Comparison of ENCODE assay signal across 24 cellular contexts in the genomic region with DNA sequence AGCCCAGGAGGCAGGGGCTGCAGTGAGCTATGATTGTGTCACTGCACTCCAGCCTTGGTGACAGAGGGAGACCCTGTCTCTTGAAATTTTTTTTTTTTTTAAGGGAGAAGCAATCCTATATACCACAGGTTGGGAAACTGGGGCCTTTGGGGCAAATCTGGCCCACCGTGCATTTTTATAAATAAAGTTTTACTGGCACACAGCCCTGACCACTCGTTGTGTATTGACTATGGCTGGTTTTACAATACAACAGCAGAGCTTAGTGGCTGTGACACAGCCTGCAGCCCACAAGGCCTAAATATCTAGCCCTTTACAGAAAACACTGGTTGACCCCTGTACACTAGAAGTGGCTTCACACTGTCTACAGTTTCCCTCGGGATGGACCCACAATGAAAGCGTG. TPM values are rescaled to one million over a fixed set of nuclear protein-coding genes. Genes with fewer than 3 reads are reported as not detected.
A peak's percentile ranks its signal among the peaks of the same experiment; 100 is the strongest.
DNase-seq lines count a peak whose midpoint lies in the region; ATAC-seq, FAIRE-seq and TF ChIP-seq lines count a peak whose summit lies in the region.
"Had no signal": no experiment of that assay in that cellular context is flagged by ENCODE, and none has a peak within 500 bp of the region (broad histone marks: within the 10 kb centered on the region; RNA-seq: fewer than 3 reads in every experiment).

No MANE protein-coding gene starts in this region.

- H3K4me1 Mint-ChIP-seq in activated CD4-positive, alpha-beta memory T cell treated with anti-CD3 and anti-CD28 coated beads for 36 hours (ENCODE audit: low read depth): peaks cover 32% of the 10 kb centered on the region
- H3K4me1 Mint-ChIP-seq in endodermal cell: peaks cover 6% of the 10 kb centered on the region

- H3K27ac ChIP-seq in HepG2 (ENCODE audit: extremely low read length, insufficient read depth, low read length) (no peak overlapping the region), right lobe of liver (no peak overlapping the region), endodermal cell (ENCODE audit: low read depth, low read length) (no peak overlapping the region), urinary bladder (ENCODE audit: low read depth) (peak overlapping the region; percentile 57), small intestine (ENCODE audit: low read depth in 1 of 2, low read length in 1 of 2) (no peak overlapping the region)
- H3K27ac ChIP-seq: esophagus squamous epithelium, GM23248, SJSA1, thoracic aorta had no signal

- DNase-seq in HepG2 (ENCODE audit: low spot score): no peak
- no peak for DNase-seq in right lobe of liver
- no peak for DNase-seq in activated CD4-positive, alpha-beta memory T cell treated with anti-CD3 and anti-CD28 coated beads for 36 hours
- DNase-seq in endodermal cell: no peak
- DNase-seq in small intestine: no peak
- no peak for DNase-seq in D721Med (ENCODE audit: insufficient read length, low spot score)
- no peak for DNase-seq in 8988T
- DNase-seq: activated CD4-positive, alpha-beta T cell treated with anti-CD3 and anti-CD28 coated beads for 1 hour; activated T-cell treated with anti-CD3 and anti-CD28 coated beads, Interleukin-2, amount 50 U/mL, for 4 hours; anterior cingulate cortex; Calu3; cerebellar nuclear complex; effector CD4-positive, alpha-beta T cell; esophagus squamous epithelium; GM23248; Karpas-422; midbrain; NCI-H1092; NCI-H2029 treated with DMSO at 0.1 percent for 48 hours; NCI-H446; Peyer's patch had no signal

- no peak overlapping the region for H3K4me2 ChIP-seq in HepG2 (ENCODE audit: low read depth, low read length)

- H3K79me2 ChIP-seq in HepG2 (ENCODE audit: insufficient read depth, low read length): no peaks in the 10 kb centered on the region

- no peak overlapping the region for H3K4me3 Mint-ChIP-seq in activated CD4-positive, alpha-beta memory T cell treated with anti-CD3 and anti-CD28 coated beads for 36 hours
- no peak overlapping the region for H3K4me3 Mint-ChIP-seq in endodermal cell
- H3K4me3 Mint-ChIP-seq: activated T-cell treated with anti-CD3 and anti-CD28 coated beads, Interleukin-2, amount 50 U/mL, for 4 hours had no signal

- intact Hi-C loops in HepG2 (cut with micrococcal nuclease; ENCODE audit: unreplicated experiment) (no loop called here), right lobe of liver (cut with DNase I) (no loop called here)
- intact Hi-C loops in activated CD4-positive, alpha-beta memory T cell treated with anti-CD3 and anti-CD28 coated beads for 36 hours (cut with micrococcal nuclease): loop anchor here (5.0 kb wide), 1 partner anchor 36 kb away; no protein-coding TSS in a partner anchor

- peak overlapping the region; percentile 64 for H3K27ac Mint-ChIP-seq in activated CD4-positive, alpha-beta memory T cell treated with anti-CD3 and anti-CD28 coated beads for 36 hours
- peak overlapping the region; percentile 75 for H3K27ac Mint-ChIP-seq in endodermal cell

- H3K9ac ChIP-seq in HepG2 (ENCODE audit: insufficient read depth, low read depth, low read length): no peak overlapping the region
- H3K9ac ChIP-seq in endodermal cell (ENCODE audit: extremely low read depth, low read length, poor library complexity, severe bottlenecking): no peak overlapping the region
- H3K9ac ChIP-seq: GM23248 had no signal

- FAIRE-seq in HepG2 (lab: Jason Lieb, UNC) (no peak), small intestine (lab: Jason Lieb, UNC) (no peak), D721Med (lab: Jason Lieb, UNC) (no peak)

- H3K36me3 ChIP-seq in HepG2 (replicated peaks in 1 of 2; ENCODE audit: control insufficient read depth in 1 of 2, insufficient read depth in 2 of 2, low read length in 2 of 2) (no peaks in the 10 kb centered on the region), right lobe of liver (no peaks in the 10 kb centered on the region), endodermal cell (ENCODE audit: control insufficient read depth, insufficient read depth, low read length) (no peaks in the 10 kb centered on the region), urinary bladder (ENCODE audit: insufficient read depth) (peaks cover 2% of the 10 kb centered on the region), small intestine (ENCODE audit: control insufficient read depth in 2 of 2, insufficient read depth in 2 of 2, low read length in 2 of 2) (no peaks in the 10 kb centered on the region)
- H3K36me3 ChIP-seq: SJSA1 had no signal

- H3K4me3 ChIP-seq in HepG2 (replicated peaks in 1 of 3; ENCODE audit: insufficient read depth in 1 of 3, low read depth in 2 of 3, low read length in 3 of 3) (no peak overlapping the region), right lobe of liver (no peak overlapping the region), endodermal cell (ENCODE audit: low read length) (no peak overlapping the region), urinary bladder (ENCODE audit: low read depth, low read length) (no peak overlapping the region), small intestine (ENCODE audit: low read depth in 1 of 2, low read length in 2 of 2) (no peak overlapping the region)
- H3K4me3 ChIP-seq: esophagus squamous epithelium, GM23248, Peyer's patch, SJSA1, thoracic aorta had no signal

- TF ChIP-seq RAD21 in HepG2 (CRISPR knock-in tag; IDR thresholded peaks at IDR 0.05): no peak

- in situ Hi-C loops in HepG2 (cut with HindIII; ENCODE audit: extremely low pct_ligation_motif_present, low pct_unique_long_range_greater_than_20kb): no loop called here

- no peaks in the 10 kb centered on the region for H3K9me3 ChIP-seq in HepG2 (ENCODE audit: low read length)
- no peaks in the 10 kb centered on the region for H3K9me3 ChIP-seq in right lobe of liver
- H3K9me3 ChIP-seq in endodermal cell (ENCODE audit: control insufficient read depth, low read length): no peaks in the 10 kb centered on the region
- no peaks in the 10 kb centered on the region for H3K9me3 ChIP-seq in small intestine (ENCODE audit: control insufficient read depth, low read depth)
- H3K9me3 ChIP-seq: esophagus squamous epithelium, Peyer's patch, SJSA1, thoracic aorta had no signal

- H3K4me1 ChIP-seq in HepG2 (ENCODE audit: insufficient read depth, low read length) (peaks cover 19% of the 10 kb centered on the region; the same call in 1 of the 2 replicates), right lobe of liver (no peaks in the 10 kb centered on the region), endodermal cell (ENCODE audit: control insufficient read depth, insufficient read depth, low read length) (no peaks in the 10 kb centered on the region), urinary bladder (ENCODE audit: insufficient read depth) (no peaks in the 10 kb centered on the region), small intestine (ENCODE audit: control insufficient read depth in 2 of 2, insufficient read depth in 1 of 2, low read depth in 1 of 2, low read length in 1 of 2) (no peaks in the 10 kb centered on the region)

- no peak for TF ChIP-seq EP300 in HepG2 (IDR thresholded peaks at IDR 0.05; ENCODE audit: low read depth in 2 of 2, low read length in 2 of 2)
- TF ChIP-seq EP300 in HepG2 (CRISPR knock-in tag; IDR thresholded peaks at IDR 0.05; ENCODE audit: borderline replicate concordance): no peak

- no peak overlapping the region for H2AFZ ChIP-seq in HepG2 (ENCODE audit: low read length)
- H2AFZ ChIP-seq: GM23248 had no signal

- BruUV-seq in HepG2 (replicated peaks; lab: Mats Ljungman, UMichigan): no TSS peak

- 50% methylated on average over 4 of the region's 4 CpGs for WGBS in HepG2 (ENCODE audit: low lambda C conversion rate)
- WGBS in right lobe of liver (ENCODE audit: insufficient coverage, low coverage, low lambda C conversion rate, missing lambda C conversion rate): 100% methylated on average over 4 of the region's 4 CpGs
- WGBS in endodermal cell (ENCODE audit: insufficient coverage in 1 of 2, insufficient read length in 1 of 2), 2 experiments: 92 to 97% methylated on average over 4 of the region's 4 CpGs
- 82% methylated on average over 4 of the region's 4 CpGs for WGBS in urinary bladder
- 89 to 90% (median 89%) methylated on average over 4 of the region's 4 CpGs for WGBS in small intestine, 3 donors

- no peaks in the 10 kb centered on the region for H3K9me3 Mint-ChIP-seq in activated CD4-positive, alpha-beta memory T cell treated with anti-CD3 and anti-CD28 coated beads for 36 hours
- no peaks in the 10 kb centered on the region for H3K9me3 Mint-ChIP-seq in endodermal cell
- H3K9me3 Mint-ChIP-seq: activated T-cell treated with anti-CD3 and anti-CD28 coated beads, Interleukin-2, amount 50 U/mL, for 4 hours had no signal

- H3K27me3 ChIP-seq in HepG2 (ENCODE audit: control insufficient read depth in 1 of 2, insufficient read depth in 2 of 2, low read length in 2 of 2) (peaks cover 0 to 8% of the 10 kb centered on the region in 2 experiments; a peak in 1 of 5 replicates), right lobe of liver (no peaks in the 10 kb centered on the region), endodermal cell (ENCODE audit: control insufficient read depth, insufficient read depth, low read length, poor library complexity, severe bottlenecking) (no peaks in the 10 kb centered on the region), small intestine (ENCODE audit: control insufficient read depth in 2 of 2, insufficient read depth in 2 of 2, low read length in 2 of 2) (no peaks in the 10 kb centered on the region)
- H3K27me3 ChIP-seq: esophagus squamous epithelium, Peyer's patch, SJSA1 had no signal

- TF ChIP-seq CTCF in HepG2 (CRISPR knock-in tag; IDR thresholded peaks at IDR 0.05) (no peak), right lobe of liver (IDR thresholded peaks at IDR 0.05) (no peak), endodermal cell (conservative IDR thresholded peaks at IDR 0.05) (no peak), D721Med (IDR thresholded peaks at IDR 0.05; ENCODE audit: insufficient read depth, missing control alignments) (no peak)

- no peak for ATAC-seq in HepG2
- no peak for ATAC-seq in right lobe of liver
- ATAC-seq: activated T-cell treated with anti-CD3 and anti-CD28 coated beads, Interleukin-2, amount 50 U/mL, for 4 hours had no signal

- TF ChIP-seq POLR2A in HepG2 (IDR thresholded peaks at IDR 0.05; ENCODE audit: insufficient read depth in 1 of 2, low read depth in 2 of 2, low read length in 2 of 2) (no peak), right lobe of liver (IDR thresholded peaks at IDR 0.05) (no peak)

- no peaks in the 10 kb centered on the region for H4K20me1 ChIP-seq in HepG2 (ENCODE audit: insufficient read depth, low read length)

- POLR2A ChIA-PET in HepG2 (lab: Yijun Ruan, JAX): no interaction called here
- POLR2A ChIA-PET in activated CD4-positive, alpha-beta memory T cell treated with anti-CD3 and anti-CD28 coated beads for 36 hours (lab: Charles Lee): interaction anchor here (0.6 kb wide), 1 partner anchor 59 kb away, joined by 3 read pairs; no protein-coding TSS in a partner anchor

- CTCF ChIA-PET in HepG2 (lab: Yijun Ruan, JAX; ENCODE audit: low intra/inter-chr PET ratio, low total read pairs): no interaction called here
- CTCF ChIA-PET in activated CD4-positive, alpha-beta memory T cell treated with anti-CD3 and anti-CD28 coated beads for 36 hours (lab: Charles Lee): interaction anchor here (1.9 kb wide), 1 partner anchor 172 kb away, joined by 12 read pairs; no protein-coding TSS in a partner anchor

- H3K27me3 Mint-ChIP-seq in activated CD4-positive, alpha-beta memory T cell treated with anti-CD3 and anti-CD28 coated beads for 36 hours: no peaks in the 10 kb centered on the region
- no peaks in the 10 kb centered on the region for H3K27me3 Mint-ChIP-seq in endodermal cell (ENCODE audit: insufficient read depth)

- H3K36me3 Mint-ChIP-seq in activated CD4-positive, alpha-beta memory T cell treated with anti-CD3 and anti-CD28 coated beads for 36 hours: peaks cover 33% of the 10 kb centered on the region
- peaks cover 25% of the 10 kb centered on the region for H3K36me3 Mint-ChIP-seq in endodermal cell (ENCODE audit: low read depth)

RNA-seq across cellular contexts. Expression of a gene that starts 58.0 kb away (rescaled TPM):
- total RNA-seq in HepG2 (2016; rRNA removed; fragmentation: Illumina TruSeq; extraction: Trizol): 32.4 and 32.9 TPM in 2 replicates
- 14.6 and 17.7 TPM in 2 replicates for total RNA-seq in HepG2 (2016; cell fraction: cytosol; rRNA removed; fragmentation: Illumina TruSeq; extraction: Trizol; ENCODE audit: low read depth)
- total RNA-seq in HepG2 (2016; cell fraction: insoluble cytoplasmic fraction; rRNA removed; fragmentation: Illumina TruSeq; extraction: Trizol): 34.2 and 35.3 TPM in 2 replicates
- 39.7 and 44.1 TPM in 2 replicates for total RNA-seq in HepG2 (2016; cell fraction: membrane; rRNA removed; fragmentation: Illumina TruSeq; extraction: Trizol)
- 37.8 and 40.1 TPM in 2 replicates for total RNA-seq in HepG2 (2016; cell fraction: nucleus; rRNA removed; fragmentation: Illumina TruSeq; extraction: Trizol)
- polyA plus RNA-seq in HepG2 (2011; rRNA removed): 38.0 and 38.4 TPM in 2 replicates
- polyA plus RNA-seq in HepG2 (2011; cell fraction: cytosol; rRNA removed): 20.4 and 26.2 TPM in 2 replicates
- 48.6 and 57.7 TPM in 2 replicates for polyA plus RNA-seq in HepG2 (2011; cell fraction: nucleus; rRNA removed)
- 31.4 and 31.5 TPM in 2 replicates for polyA plus RNA-seq in HepG2 (2012)
- 18.7 and 19.7 TPM in 2 replicates for polyA plus RNA-seq in HepG2 (2016; cell fraction: cytosol; fragmentation: Illumina TruSeq; extraction: Trizol; ENCODE audit: low read depth)
- 32.7 and 33.1 TPM in 2 replicates for polyA plus RNA-seq in HepG2 (2016; cell fraction: insoluble cytoplasmic fraction; fragmentation: Illumina TruSeq; extraction: Trizol; ENCODE audit: low read depth)
- 33.3 and 34.2 TPM in 2 replicates for polyA plus RNA-seq in HepG2 (2016; cell fraction: membrane; fragmentation: Illumina TruSeq; extraction: Trizol; ENCODE audit: low read depth)
- polyA plus RNA-seq in HepG2 (2016; cell fraction: nucleus; fragmentation: Illumina TruSeq; extraction: Trizol; ENCODE audit: insufficient read depth, low read depth): 46.3 and 52.0 TPM in 2 replicates
- 21.8 and 27.1 TPM in 2 replicates for polyA minus RNA-seq in HepG2 (2011; rRNA and poly(A)+ RNA removed; ENCODE audit: low replicate concordance)
- 13.3 and 14.0 TPM in 2 replicates for polyA minus RNA-seq in HepG2 (2011; cell fraction: cytosol; rRNA and poly(A)+ RNA removed)
- 60.4 and 64.4 TPM in 2 replicates for polyA minus RNA-seq in HepG2 (2011; cell fraction: nucleus; rRNA and poly(A)+ RNA removed)
- 10 to 100 TPM; 17.3 to 34.2 (median 26.5) TPM for total RNA-seq in right lobe of liver
- 10 to 100 TPM; 34.0 to 34.7 TPM for total RNA-seq in activated CD4-positive, alpha-beta memory T cell treated with anti-CD3 and anti-CD28 coated beads for 36 hours
- 10 to 100 TPM; 55.7 to 56.0 TPM for total RNA-seq in endodermal cell
- 56.8 TPM for polyA plus RNA-seq in endodermal cell (2013, experiment 1 of 2)
- 48.8 TPM for polyA plus RNA-seq in endodermal cell (2013, experiment 2 of 2)
- 78.7 TPM for total RNA-seq in urinary bladder
- polyA plus RNA-seq in urinary bladder: 22.7 TPM
- polyA plus RNA-seq in small intestine: 10 to 100 TPM; 17.6 to 28.5 (median 22.1) TPM
